In the genomic region with DNA sequence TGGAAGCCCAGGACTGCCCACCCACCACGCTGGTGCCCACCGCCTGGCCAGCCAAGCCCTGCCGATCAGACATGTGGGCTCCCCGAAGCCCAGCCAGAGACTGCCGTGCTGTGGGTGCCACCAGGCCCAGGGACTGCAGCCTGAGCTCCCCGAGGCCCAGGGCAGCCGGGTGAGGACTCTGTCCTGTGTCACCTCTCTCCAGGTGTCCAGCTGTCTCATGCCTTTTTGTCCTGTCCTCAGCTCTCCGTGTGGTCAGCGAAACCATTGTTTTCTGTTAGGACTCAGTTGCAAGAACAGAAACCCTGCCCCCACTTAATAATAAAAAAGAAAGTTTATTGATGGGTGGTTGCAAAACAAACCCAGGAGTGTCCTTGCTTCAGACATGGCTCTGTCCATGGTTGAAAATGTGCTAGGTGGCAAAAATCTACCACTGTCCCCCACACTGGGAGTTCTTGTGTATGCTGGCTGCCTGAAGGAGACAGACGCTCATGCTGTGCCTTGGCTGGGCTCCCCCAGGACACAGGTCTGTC, we compare ENCODE assay signal across 14 cellular contexts. TPM values are rescaled to one million over a fixed set of nuclear protein-coding genes. Genes with fewer than 3 reads are reported as not detected.
A peak's percentile ranks its signal among the peaks of the same experiment; 100 is the strongest.
DNase-seq lines count a peak whose midpoint lies in the region; ATAC-seq and TF ChIP-seq lines count a peak whose summit lies in the region.
"Had no signal": no experiment of that assay in that cellular context is flagged by ENCODE, and none has a peak within 500 bp of the region (broad histone marks: within the 10 kb centered on the region; RNA-seq: fewer than 3 reads in every experiment).

No MANE protein-coding gene starts in this region.

- H3K27me3 Mint-ChIP-seq in immature natural killer cell (ENCODE audit: low read depth in 3 of 3), result peaks cover 26 to 56% (median 54%) of the 10 kb centered on the region in 3 donors

- H3K4me1 Mint-ChIP-seq in immature natural killer cell, result peaks cover 88 to 93% of the 10 kb centered on the region in 2 donors

- no peaks in the 10 kb centered on the region for H3K27me3 ChIP-seq in skeletal muscle tissue (ENCODE audit: control insufficient read depth in 3 of 3, insufficient read depth in 3 of 3, low read length in 3 of 3)
- H3K27me3 ChIP-seq: foreskin keratinocyte, Peyer's patch had no signal

- H3K4me3 Mint-ChIP-seq in immature natural killer cell, result peak overlapping the region; percentile 59 to 85 (median 77)

- CTCF ChIA-PET in HEK293 (lab: Yijun Ruan, JAX), result interaction anchor here (1.0 to 1.7 kb wide), 3 partner anchors 10 to 64 kb away, joined by 3 to 5 read pairs (median 4); no protein-coding TSS in a partner anchor

- H3K4me3 ChIP-seq in HEK293 (ENCODE audit: low read depth, low read length) (no peak overlapping the region), skeletal muscle tissue (ENCODE audit: low read length in 3 of 3) (peak overlapping the region in 2 of 3 donors; percentile 26 to 29)
- H3K4me3 ChIP-seq: Peyer's patch, skin epidermis had no signal

- peak; percentile 34 for DNase-seq in activated effector memory CD4-positive, alpha-beta T cell treated with anti-CD3 and anti-CD28 coated beads, Interleukin-2, amount 50 U/mL, for 16 hours
- DNase-seq in activated effector memory CD4-positive, alpha-beta T cell treated with Interleukin-2 at 50 U/mL for 16 hours, result no peak
- DNase-seq in immature natural killer cell (no peak), cerebellum (ENCODE audit: low spot score) (no peak), activated gamma-delta T cell treated with Interleukin-2 at 50 U/mL for 16 hours (no peak)
- DNase-seq: foreskin keratinocyte, H7, mesendoderm, NCI-H2081 treated with DMSO at 0.1 percent for 48 hours had no signal

- no peak for TF ChIP-seq CTCF in HEK293 (tag by site-specific recombination; IDR thresholded peaks at IDR 0.05)

- peaks cover 13% of the 10 kb centered on the region for H3K4me1 ChIP-seq in HEK293 (ENCODE audit: control insufficient read depth, insufficient read depth, low read length)
- H3K4me1 ChIP-seq in skeletal muscle tissue (ENCODE audit: control insufficient read depth in 3 of 3, insufficient read depth in 3 of 3, low read length in 3 of 3), result peaks cover 88 to 98% (median 93%) of the 10 kb centered on the region in 3 donors
- H3K4me1 ChIP-seq: foreskin keratinocyte had no signal

- H3K27ac Mint-ChIP-seq in immature natural killer cell, result peak overlapping the region; percentile 95 to 100 (median 98)

- H3K27ac ChIP-seq in HEK293 (ENCODE audit: extremely low read depth, low read depth, low read length) (no peak overlapping the region), skeletal muscle tissue (ENCODE audit: low read depth, low read length) (peak overlapping the region; percentile 84)
- H3K27ac ChIP-seq: foreskin keratinocyte had no signal

- H3K36me3 Mint-ChIP-seq in immature natural killer cell, result peaks cover 17 to 58% (median 29%) of the 10 kb centered on the region in 3 donors

- POLR2A ChIA-PET in HEK293 (lab: Yijun Ruan, JAX), result no interaction called here

- H3K36me3 ChIP-seq in HEK293 (ENCODE audit: control insufficient read depth in 2 of 2, insufficient read depth in 1 of 2, low read length in 2 of 2) (peaks cover 8 to 32% of the 10 kb centered on the region in 2 experiments; a peak in 2 of 3 replicates), skeletal muscle tissue (ENCODE audit: control insufficient read depth in 3 of 3, insufficient read depth in 3 of 3, low read length in 3 of 3) (peaks cover 25 to 28% (median 27%) of the 10 kb centered on the region in 3 donors)

- peak overlapping the region in 1 of 3 donors; percentile 77 for H3K9ac ChIP-seq in skeletal muscle tissue (ENCODE audit: low read depth in 1 of 3, low read length in 3 of 3)

- H3K9me3 ChIP-seq in HEK293 (ENCODE audit: control insufficient read depth, insufficient read depth, low read depth, low read length) (no peaks in the 10 kb centered on the region), skeletal muscle tissue (ENCODE audit: control insufficient read depth in 3 of 3, low read length in 3 of 3) (no peaks in the 10 kb centered on the region)
- H3K9me3 ChIP-seq: Peyer's patch had no signal

- peaks cover 0 to 2% (median 0%) of the 10 kb centered on the region in 6 donors for H3K9me3 Mint-ChIP-seq in immature natural killer cell

- ATAC-seq in GM18861 (IDR thresholded peaks at IDR 0.05; ENCODE audit: unreplicated experiment), result no peak
- ATAC-seq: foreskin keratinocyte had no signal

TF ChIP-seq in HEK293, 187 proteins besides CTCF, POLR2A, EP300 and RAD21:
- no peak for TF ChIP-seq GFI1B (tag by site-specific recombination; IDR thresholded peaks at IDR 0.05)
- TF ChIP-seq, protein P1, sequence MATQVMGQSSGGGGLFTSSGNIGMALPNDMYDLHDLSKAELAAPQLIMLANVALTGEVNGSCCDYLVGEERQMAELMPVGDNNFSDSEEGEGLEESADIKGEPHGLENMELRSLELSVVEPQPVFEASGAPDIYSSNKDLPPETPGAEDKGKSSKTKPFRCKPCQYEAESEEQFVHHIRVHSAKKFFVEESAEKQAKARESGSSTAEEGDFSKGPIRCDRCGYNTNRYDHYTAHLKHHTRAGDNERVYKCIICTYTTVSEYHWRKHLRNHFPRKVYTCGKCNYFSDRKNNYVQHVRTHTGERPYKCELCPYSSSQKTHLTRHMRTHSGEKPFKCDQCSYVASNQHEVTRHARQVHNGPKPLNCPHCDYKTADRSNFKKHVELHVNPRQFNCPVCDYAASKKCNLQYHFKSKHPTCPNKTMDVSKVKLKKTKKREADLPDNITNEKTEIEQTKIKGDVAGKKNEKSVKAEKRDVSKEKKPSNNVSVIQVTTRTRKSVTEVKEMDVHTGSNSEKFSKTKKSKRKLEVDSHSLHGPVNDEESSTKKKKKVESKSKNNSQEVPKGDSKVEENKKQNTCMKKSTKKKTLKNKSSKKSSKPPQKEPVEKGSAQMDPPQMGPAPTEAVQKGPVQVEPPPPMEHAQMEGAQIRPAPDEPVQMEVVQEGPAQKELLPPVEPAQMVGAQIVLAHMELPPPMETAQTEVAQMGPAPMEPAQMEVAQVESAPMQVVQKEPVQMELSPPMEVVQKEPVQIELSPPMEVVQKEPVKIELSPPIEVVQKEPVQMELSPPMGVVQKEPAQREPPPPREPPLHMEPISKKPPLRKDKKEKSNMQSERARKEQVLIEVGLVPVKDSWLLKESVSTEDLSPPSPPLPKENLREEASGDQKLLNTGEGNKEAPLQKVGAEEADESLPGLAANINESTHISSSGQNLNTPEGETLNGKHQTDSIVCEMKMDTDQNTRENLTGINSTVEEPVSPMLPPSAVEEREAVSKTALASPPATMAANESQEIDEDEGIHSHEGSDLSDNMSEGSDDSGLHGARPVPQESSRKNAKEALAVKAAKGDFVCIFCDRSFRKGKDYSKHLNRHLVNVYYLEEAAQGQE (tag by site-specific recombination; IDR thresholded peaks at IDR 0.05), result peak; percentile 92

RNA-seq across cellular contexts. Expression of a gene that starts 9.9 kb away (rescaled TPM):
- 100 to 1,000 TPM; 107 to 244 (median 141) TPM for polyA plus RNA-seq in immature natural killer cell
- total RNA-seq in skeletal muscle tissue, result 16.7 TPM
- 1.5 TPM for total RNA-seq in cerebellum

RNA-seq across cellular contexts. Expression of a gene that starts 39.9 kb away (rescaled TPM):
- polyA plus RNA-seq in immature natural killer cell, result 10 to 100 TPM; 32.4 to 68.3 (median 60.3) TPM
- total RNA-seq in skeletal muscle tissue (17.2 TPM), cerebellum (35.3 TPM)
